9 cellular contexts compared by ENCODE assay signal in genomic region chr7:142384508-142384922, GRCh38.
DNase-seq lines count a peak whose midpoint lies in the region; ATAC-seq and TF ChIP-seq lines count a peak whose summit lies in the region.
"Had no signal": no experiment of that assay in that cellular context is flagged by ENCODE, and none has a peak within 500 bp of the region (broad histone marks: within the 10 kb centered on the region; RNA-seq: fewer than 3 reads in every experiment).

No MANE protein-coding gene starts in this region.

- peaks cover 7 to 24% of the 10 kb centered on the region in 2 donors for H3K27me3 Mint-ChIP-seq in effector memory CD8-positive, alpha-beta T cell

- peaks cover 9 to 13% of the 10 kb centered on the region in 2 donors for H3K4me1 Mint-ChIP-seq in effector memory CD8-positive, alpha-beta T cell (ENCODE audit: low read depth in 2 of 2)

- H3K4me3 ChIP-seq in right cardiac atrium (ENCODE audit: low read length) (no peak overlapping the region), coronary artery (no peak overlapping the region)
- H3K4me3 ChIP-seq: skin epidermis had no signal

- peak overlapping the region; percentile 29 to 77 for H3K27ac Mint-ChIP-seq in effector memory CD8-positive, alpha-beta T cell

- peaks cover 3% of the 10 kb centered on the region for H3K36me3 Mint-ChIP-seq in effector memory CD8-positive, alpha-beta T cell (ENCODE audit: insufficient read depth)

- H3K27me3 ChIP-seq in right cardiac atrium (ENCODE audit: control insufficient read depth, insufficient read depth), result no peaks in the 10 kb centered on the region

- TF ChIP-seq CTCF in coronary artery (IDR thresholded peaks at IDR 0.05), result no peak

- 58% methylated on average over 11 of the region's 11 CpGs for WGBS in right cardiac atrium

- no peaks in the 10 kb centered on the region for H3K9me3 Mint-ChIP-seq in effector memory CD8-positive, alpha-beta T cell

- no peak for DNase-seq in left cardiac atrium
- no peak for DNase-seq in right cardiac atrium
- peak; percentile 92 for DNase-seq in SKM-1 (lab: John Stamatoyannopoulos, UW; ENCODE audit: unreplicated experiment)
- DNase-seq in effector memory CD8-positive, alpha-beta T cell, result no peak
- peak; percentile 11 for DNase-seq in stimulated activated CD8-positive, alpha-beta memory T cell treated with anti-CD3 and anti-CD28 coated beads, Interleukin-4, amount 100 ng/mL, for 24 hours (ENCODE audit: low read depth)
- no peak for DNase-seq in coronary artery (ENCODE audit: low spot score)
- no peak for DNase-seq in hippocampal formation (lab: John Stamatoyannopoulos, UW)
- no peak for DNase-seq in UCSD-AML1 (lab: John Stamatoyannopoulos, UW; ENCODE audit: unreplicated experiment)

- peaks cover 3% of the 10 kb centered on the region for H3K4me1 ChIP-seq in right cardiac atrium (ENCODE audit: control insufficient read depth, insufficient read depth, low read length)

- peak; percentile 49 to 58 for ATAC-seq in left cardiac atrium
- ATAC-seq in right cardiac atrium, result no peak
- peak; percentile 62 for ATAC-seq in effector memory CD8-positive, alpha-beta T cell (replicated peaks)

- no peak overlapping the region for H3K27ac ChIP-seq in right cardiac atrium (ENCODE audit: low read length)
- no peak overlapping the region for H3K27ac ChIP-seq in coronary artery

- intact Hi-C loops in left cardiac atrium (cut with DNase I), result no loop called here
- intact Hi-C loops in right cardiac atrium (cut with DNase I), result no loop called here

- H3K4me3 Mint-ChIP-seq in effector memory CD8-positive, alpha-beta T cell, result peak overlapping the region; percentile 26 to 41

- H3K9me3 ChIP-seq in right cardiac atrium (ENCODE audit: control insufficient read depth, low read length), result no peaks in the 10 kb centered on the region

Comparison
In these comparisons a context has a peak if more than half of its experiments do, and no peak if none do; other contexts are left out.
1. ATAC-seq: peak in left cardiac atrium (2 of 2) and effector memory CD8-positive, alpha-beta T cell (single experiment); none in right cardiac atrium (0 of 2).
2. DNase-seq: peak in SKM-1 (single experiment) and stimulated activated CD8-positive, alpha-beta memory T cell treated with anti-CD3 and anti-CD28 coated beads, Interleukin-4, amount 100 ng/mL, for 24 hours (single experiment); none in left cardiac atrium (single experiment), right cardiac atrium (0 of 3), effector memory CD8-positive, alpha-beta T cell (0 of 3), coronary artery (single experiment), hippocampal formation (0 of 2) and UCSD-AML1 (single experiment).